Comparison of ENCODE assay signal across 8 cellular contexts in genomic region chr4:25233194-25233593, GRCh38. TPM values are rescaled to one million over a fixed set of nuclear protein-coding genes. Genes with fewer than 3 reads are reported as not detected.
A peak's percentile ranks its signal among the peaks of the same experiment; 100 is the strongest.
DNase-seq lines count a peak whose midpoint lies in the region; ATAC-seq and FAIRE-seq lines count a peak whose summit lies in the region.

No MANE protein-coding gene starts in this region.

- ATAC-seq in CD4-positive, CD25-positive, alpha-beta regulatory T cell (ENCODE audit: low read depth in 2 of 2) = no peak
- no peak for ATAC-seq in HG02970 (IDR thresholded peaks at IDR 0.05; ENCODE audit: low FRiP score, unreplicated experiment)
- ATAC-seq in GM19324 (IDR thresholded peaks at IDR 0.05; ENCODE audit: low FRiP score, unreplicated experiment) = no peak

- H3K79me1 ChIP-seq in neuronal stem cell (ENCODE audit: low read depth, low read length) = no peaks in the 10 kb centered on the region

- H3K27ac ChIP-seq in CD4-positive, CD25-positive, alpha-beta regulatory T cell (ENCODE audit: insufficient read depth, low read length, poor library complexity, severe bottlenecking) = peak overlapping the region; percentile 88
- H3K27ac ChIP-seq in ectodermal cell (ENCODE audit: insufficient read depth, low read depth, low read length, poor library complexity, severe bottlenecking) (no peak overlapping the region), neuronal stem cell (replicated peaks; ENCODE audit: low read length) (no peak overlapping the region)

- peak overlapping the region; percentile 88 to 96 (median 93) for H3K27ac Mint-ChIP-seq in CD4-positive, CD25-positive, alpha-beta regulatory T cell

- H3K9ac ChIP-seq in neuronal stem cell (ENCODE audit: low read depth, low read length, poor library complexity) = no peak overlapping the region

- peak in 1 of 3 donors; percentile 24 for DNase-seq in CD4-positive, CD25-positive, alpha-beta regulatory T cell
- DNase-seq in NAMALWA (ENCODE audit: low spot score) = peak; percentile 54
- no peak for DNase-seq in neuronal stem cell (ENCODE audit: low spot score)
- no peak for DNase-seq in HTR-8/SVneo (ENCODE audit: insufficient read length, low spot score)
- no peak for DNase-seq in T1000 (lab: John Stamatoyannopoulos, UW)

- H3K4me3 Mint-ChIP-seq in CD4-positive, CD25-positive, alpha-beta regulatory T cell = peak overlapping the region; percentile 86 to 92 (median 88)

- peaks cover 7% of the 10 kb centered on the region for H3K36me3 Mint-ChIP-seq in CD4-positive, CD25-positive, alpha-beta regulatory T cell

- peaks cover 0 to 7% (median 4%) of the 10 kb centered on the region in 7 donors for H3K9me3 Mint-ChIP-seq in CD4-positive, CD25-positive, alpha-beta regulatory T cell

- peaks cover 6% of the 10 kb centered on the region for H3K27me3 Mint-ChIP-seq in CD4-positive, CD25-positive, alpha-beta regulatory T cell

- no peaks in the 10 kb centered on the region for H3K27me3 ChIP-seq in CD4-positive, CD25-positive, alpha-beta regulatory T cell (ENCODE audit: control insufficient read depth, insufficient read depth, low read length)
- H3K27me3 ChIP-seq in ectodermal cell (ENCODE audit: control insufficient read depth, insufficient read depth, low read length, poor library complexity, severe bottlenecking) (peaks cover 17% of the 10 kb centered on the region), neuronal stem cell (ENCODE audit: control insufficient read depth in 3 of 3, insufficient read depth in 3 of 3, low read depth in 1 of 3, low read length in 3 of 3) (no peaks in the 10 kb centered on the region)

- no peak overlapping the region for H2BK120ac ChIP-seq in neuronal stem cell (ENCODE audit: low read depth, low read length)

- H3K18ac ChIP-seq in neuronal stem cell (ENCODE audit: low read length) = no peak overlapping the region

- no peak overlapping the region for H4K91ac ChIP-seq in neuronal stem cell (ENCODE audit: low read depth, low read length, poor library complexity)

- no peak overlapping the region for H3K23ac ChIP-seq in neuronal stem cell (ENCODE audit: low read depth, low read length, poor library complexity)

- peaks cover 6 to 9% of the 10 kb centered on the region in 2 experiments for H3K9me3 ChIP-seq in CD4-positive, CD25-positive, alpha-beta regulatory T cell (ENCODE audit: control insufficient read depth in 2 of 2, low read length in 2 of 2)
- peaks cover 4% of the 10 kb centered on the region for H3K9me3 ChIP-seq in ectodermal cell (ENCODE audit: control insufficient read depth, low read length)
- H3K9me3 ChIP-seq in neuronal stem cell (replicated peaks in 1 of 2; ENCODE audit: control insufficient read depth in 2 of 2, insufficient read depth in 1 of 2, low read depth in 1 of 2, low read length in 2 of 2) = peaks cover 5 to 19% of the 10 kb centered on the region in 2 donors

- no peak overlapping the region for H3K4ac ChIP-seq in neuronal stem cell (ENCODE audit: low read length)

- H2BK12ac ChIP-seq in neuronal stem cell (ENCODE audit: low read length) = no peak overlapping the region

- H2AFZ ChIP-seq in neuronal stem cell (ENCODE audit: low read length) = peak overlapping the region; percentile 98

- no peak overlapping the region for H3K14ac ChIP-seq in neuronal stem cell (ENCODE audit: low read length)

- H2AK5ac ChIP-seq in neuronal stem cell (ENCODE audit: low read depth, low read length) = no peak overlapping the region

- H3K36me3 ChIP-seq in CD4-positive, CD25-positive, alpha-beta regulatory T cell (ENCODE audit: control insufficient read depth, insufficient read depth, low read length) = peaks cover 1% of the 10 kb centered on the region
- no peaks in the 10 kb centered on the region for H3K36me3 ChIP-seq in ectodermal cell (ENCODE audit: control insufficient read depth, insufficient read depth, low read length)
- H3K36me3 ChIP-seq in neuronal stem cell (replicated peaks in 1 of 2; ENCODE audit: control insufficient read depth in 2 of 2, insufficient read depth in 2 of 2, low read length in 2 of 2) = no peaks in the 10 kb centered on the region

- H3K4me1 Mint-ChIP-seq in CD4-positive, CD25-positive, alpha-beta regulatory T cell = peaks cover 20 to 55% (median 39%) of the 10 kb centered on the region in 4 donors

- no peak for FAIRE-seq in HTR-8/SVneo (lab: Jason Lieb, UNC)

- no peak overlapping the region for H4K8ac ChIP-seq in neuronal stem cell (ENCODE audit: low read depth, low read length)

- no peak overlapping the region for H2BK15ac ChIP-seq in neuronal stem cell (ENCODE audit: low read length)

- H3K4me2 ChIP-seq in neuronal stem cell (ENCODE audit: insufficient read depth, low read length, poor library complexity, severe bottlenecking) = no peak overlapping the region

- H3K4me1 ChIP-seq in CD4-positive, CD25-positive, alpha-beta regulatory T cell (ENCODE audit: control insufficient read depth, insufficient read depth, low read length, poor library complexity, severe bottlenecking) = peaks cover 28% of the 10 kb centered on the region
- H3K4me1 ChIP-seq in ectodermal cell (ENCODE audit: control insufficient read depth, insufficient read depth, low read length) (no peaks in the 10 kb centered on the region), neuronal stem cell (ENCODE audit: control insufficient read depth in 2 of 2, insufficient read depth in 1 of 2, low read depth in 1 of 2, low read length in 2 of 2) (no peaks in the 10 kb centered on the region)

- H2BK5ac ChIP-seq in neuronal stem cell (ENCODE audit: low read length) = no peak overlapping the region

- H3K4me3 ChIP-seq in CD4-positive, CD25-positive, alpha-beta regulatory T cell (ENCODE audit: low read depth, low read length) = peak overlapping the region; percentile 85
- H3K4me3 ChIP-seq in ectodermal cell (ENCODE audit: insufficient read depth, low read depth, low read length) = peak overlapping the region; percentile 67
- H3K4me3 ChIP-seq in neuronal stem cell (ENCODE audit: low read length in 2 of 2) = peak overlapping the region in 1 of 2 donors; percentile 79

RNA-seq across cellular contexts. Expression of gene PI4K2B, which starts 0.6 kb away (rescaled TPM):
- 16.5 TPM for total RNA-seq in CD4-positive, CD25-positive, alpha-beta regulatory T cell
- 10 to 100 TPM; 12.1 to 19.0 (median 12.9) TPM for polyA plus RNA-seq in CD4-positive, CD25-positive, alpha-beta regulatory T cell
- polyA plus RNA-seq in ectodermal cell (2013, experiment 1 of 4) = 11.9 TPM
- polyA plus RNA-seq in ectodermal cell (2013, experiment 2 of 4) = 12.5 TPM
- 8.9 TPM for polyA plus RNA-seq in ectodermal cell (2013, experiment 3 of 4)
- 8.8 TPM for polyA plus RNA-seq in ectodermal cell (2013, experiment 4 of 4)
- polyA plus RNA-seq in neuronal stem cell (2013, experiment 1 of 2) = 4.8 TPM
- polyA plus RNA-seq in neuronal stem cell (2013, experiment 2 of 2) = 4.8 TPM
